Comparison of ENCODE assay signal across 1 cellular context in genomic region chr2:84904151-84904550, GRCh38.
TF ChIP-seq lines count a peak whose summit lies in the region.

No MANE protein-coding gene starts in this region.

TF ChIP-seq in H1, 55 proteins besides CTCF, POLR2A, EP300 and RAD21 (continued from another document):
- TF ChIP-seq PHF8 (conservative IDR thresholded peaks at IDR 0.05; ENCODE audit: low read depth, low read length) (no peak), TAF1 (IDR thresholded peaks at IDR 0.05; ENCODE audit: low read depth, low read length) (no peak), CREB1 (IDR thresholded peaks at IDR 0.05) (no peak), POU5F1 (IDR thresholded peaks at IDR 0.05; ENCODE audit: low read depth, low read length) (no peak), ATF3 (IDR thresholded peaks at IDR 0.05; ENCODE audit: insufficient read depth, low read depth, low read length) (no peak), CBX8 (IDR thresholded peaks at IDR 0.05; ENCODE audit: borderline replicate concordance, low read depth, low read length) (no peak), BACH1 (IDR thresholded peaks at IDR 0.05; ENCODE audit: low read length) (no peak)
